In genomic region chr1:21655259-21655658, GRCh38 we compare ENCODE assay signal across 1 cellular context.
TF ChIP-seq lines count a peak whose summit lies in the region.

No MANE protein-coding gene starts in this region.

TF ChIP-seq in HCT116, 20 proteins besides CTCF, POLR2A, EP300 and RAD21:
- TF ChIP-seq, protein P1, sequence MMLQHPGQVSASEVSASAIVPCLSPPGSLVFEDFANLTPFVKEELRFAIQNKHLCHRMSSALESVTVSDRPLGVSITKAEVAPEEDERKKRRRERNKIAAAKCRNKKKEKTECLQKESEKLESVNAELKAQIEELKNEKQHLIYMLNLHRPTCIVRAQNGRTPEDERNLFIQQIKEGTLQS (IDR thresholded peaks at IDR 0.05): no peak
- no peak for TF ChIP-seq CEBPB (IDR thresholded peaks at IDR 0.05; ENCODE audit: low read depth)
- no peak for TF ChIP-seq SRF (IDR thresholded peaks at IDR 0.05; ENCODE audit: low read depth)
- TF ChIP-seq CBX3 (IDR thresholded peaks at IDR 0.05; ENCODE audit: low read depth): no peak
- TF ChIP-seq EZH2phosphoT487 (IDR thresholded peaks at IDR 0.05; ENCODE audit: borderline replicate concordance): no peak
- TF ChIP-seq, protein P2, sequence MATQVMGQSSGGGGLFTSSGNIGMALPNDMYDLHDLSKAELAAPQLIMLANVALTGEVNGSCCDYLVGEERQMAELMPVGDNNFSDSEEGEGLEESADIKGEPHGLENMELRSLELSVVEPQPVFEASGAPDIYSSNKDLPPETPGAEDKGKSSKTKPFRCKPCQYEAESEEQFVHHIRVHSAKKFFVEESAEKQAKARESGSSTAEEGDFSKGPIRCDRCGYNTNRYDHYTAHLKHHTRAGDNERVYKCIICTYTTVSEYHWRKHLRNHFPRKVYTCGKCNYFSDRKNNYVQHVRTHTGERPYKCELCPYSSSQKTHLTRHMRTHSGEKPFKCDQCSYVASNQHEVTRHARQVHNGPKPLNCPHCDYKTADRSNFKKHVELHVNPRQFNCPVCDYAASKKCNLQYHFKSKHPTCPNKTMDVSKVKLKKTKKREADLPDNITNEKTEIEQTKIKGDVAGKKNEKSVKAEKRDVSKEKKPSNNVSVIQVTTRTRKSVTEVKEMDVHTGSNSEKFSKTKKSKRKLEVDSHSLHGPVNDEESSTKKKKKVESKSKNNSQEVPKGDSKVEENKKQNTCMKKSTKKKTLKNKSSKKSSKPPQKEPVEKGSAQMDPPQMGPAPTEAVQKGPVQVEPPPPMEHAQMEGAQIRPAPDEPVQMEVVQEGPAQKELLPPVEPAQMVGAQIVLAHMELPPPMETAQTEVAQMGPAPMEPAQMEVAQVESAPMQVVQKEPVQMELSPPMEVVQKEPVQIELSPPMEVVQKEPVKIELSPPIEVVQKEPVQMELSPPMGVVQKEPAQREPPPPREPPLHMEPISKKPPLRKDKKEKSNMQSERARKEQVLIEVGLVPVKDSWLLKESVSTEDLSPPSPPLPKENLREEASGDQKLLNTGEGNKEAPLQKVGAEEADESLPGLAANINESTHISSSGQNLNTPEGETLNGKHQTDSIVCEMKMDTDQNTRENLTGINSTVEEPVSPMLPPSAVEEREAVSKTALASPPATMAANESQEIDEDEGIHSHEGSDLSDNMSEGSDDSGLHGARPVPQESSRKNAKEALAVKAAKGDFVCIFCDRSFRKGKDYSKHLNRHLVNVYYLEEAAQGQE (IDR thresholded peaks at IDR 0.05; ENCODE audit: low read depth): no peak
- no peak for TF ChIP-seq TCF7L2 (IDR thresholded peaks at IDR 0.05; ENCODE audit: borderline replicate concordance, extremely low read depth, insufficient read depth, insufficient read length)
- no peak for TF ChIP-seq SIN3A (IDR thresholded peaks at IDR 0.05; ENCODE audit: low read depth)
- no peak for TF ChIP-seq ZNF274 (IDR thresholded peaks at IDR 0.05; ENCODE audit: low read depth, low read length)
- TF ChIP-seq EGR1 (IDR thresholded peaks at IDR 0.05; ENCODE audit: low read depth): no peak
- no peak for TF ChIP-seq YY1 (IDR thresholded peaks at IDR 0.05; ENCODE audit: extremely low read depth, insufficient replicate concordance, low read depth, low read length)
- no peak for TF ChIP-seq SP1 (IDR thresholded peaks at IDR 0.05; ENCODE audit: low read depth)
- TF ChIP-seq EZH2 (IDR thresholded peaks at IDR 0.05): no peak
TF ChIP-seq in HCT116: peak in this region for 0.
